16 cellular contexts compared by ENCODE assay signal in the genomic region with DNA sequence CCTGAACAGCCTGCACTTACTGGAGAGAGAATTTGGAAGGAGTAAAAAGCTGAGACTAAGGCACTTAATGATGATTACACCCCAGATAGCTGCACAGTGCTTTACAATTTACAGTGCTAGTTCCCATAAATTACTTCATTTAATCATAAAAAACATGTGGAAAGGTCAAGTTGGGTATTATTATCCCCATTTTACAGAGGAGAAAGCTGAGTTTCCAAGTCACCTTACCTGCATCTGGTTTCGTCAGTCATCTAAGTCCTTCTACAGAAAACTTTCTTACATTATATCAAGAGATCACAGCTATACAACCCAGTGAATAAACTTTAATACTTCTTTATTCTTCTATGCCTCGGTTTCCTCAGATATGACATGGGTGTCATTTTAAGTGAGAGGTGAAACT. TPM values are rescaled to one million over a fixed set of nuclear protein-coding genes. Genes with fewer than 3 reads are reported as not detected.
DNase-seq lines count a peak whose midpoint lies in the region; ATAC-seq and TF ChIP-seq lines count a peak whose summit lies in the region.
"Had no signal": no experiment of that assay in that cellular context is flagged by ENCODE, and none has a peak within 500 bp of the region (broad histone marks: within the 10 kb centered on the region; RNA-seq: fewer than 3 reads in every experiment).

No MANE protein-coding gene starts in this region.

- H2AFZ ChIP-seq in SK-N-SH (ENCODE audit: low read depth) (no peak overlapping the region), mesenchymal stem cell (ENCODE audit: low read depth, low read length) (no peak overlapping the region)

- CTCF ChIA-PET in SK-N-SH (lab: Yijun Ruan, JAX), result interaction anchor here (0.7 kb wide), 1 partner anchor 862 kb away, joined by 3 read pairs; no protein-coding TSS in a partner anchor
- CTCF ChIA-PET in HEK293T (lab: Yijun Ruan, JAX), result interaction anchor here (0.6 to 0.8 kb wide), 2 partner anchors 189 to 746 kb away, joined by 3 read pairs; no protein-coding TSS in a partner anchor

- no peak for ATAC-seq in SK-N-SH treated with all-trans-retinoic acid at 6 μM for 48 hours
- ATAC-seq: K562 had no signal

- peaks cover 80% of the 10 kb centered on the region for H3K79me2 ChIP-seq in SK-N-SH (ENCODE audit: insufficient read depth)

- no peak overlapping the region for H3K23ac ChIP-seq in mesenchymal stem cell (ENCODE audit: low read length in 2 of 2)

- 87% methylated on average over 2 of the region's 2 CpGs for WGBS in SK-N-SH (ENCODE audit: low lambda C conversion rate)
- WGBS in mesenchymal stem cell, result 92% methylated on average over 2 of the region's 2 CpGs

- no peak overlapping the region for H2BK15ac ChIP-seq in mesenchymal stem cell (ENCODE audit: low read depth, poor library complexity, severe bottlenecking)

- no peak overlapping the region for H2BK120ac ChIP-seq in mesenchymal stem cell (ENCODE audit: low read depth, low read length)

- peak overlapping the region in 1 of 2 experiments; percentile 80 for H3K18ac ChIP-seq in mesenchymal stem cell (ENCODE audit: low read depth in 1 of 2, low read length in 2 of 2)

- H3K4me3 ChIP-seq in SK-N-SH (ENCODE audit: low read depth in 2 of 2, low read length in 1 of 2) (peak overlapping the region in 1 of 2 experiments; percentile 98; a peak in 1 of 4 replicates), mesenchymal stem cell (ENCODE audit: insufficient read depth in 1 of 2, low read depth in 1 of 2, low read length in 2 of 2) (no peak overlapping the region)
- H3K4me3 ChIP-seq: adrenal gland, K562 had no signal

- no peak overlapping the region for H2AK5ac ChIP-seq in mesenchymal stem cell (ENCODE audit: low read length, severe bottlenecking)

- H3K4me1 ChIP-seq in SK-N-SH (ENCODE audit: control insufficient read depth in 1 of 2, insufficient read depth in 2 of 2, low read depth in 1 of 2, low read length in 1 of 2), result peaks cover 0 to 33% of the 10 kb centered on the region in 2 experiments; a peak in 3 of 4 replicates
- H3K4me1 ChIP-seq in mesenchymal stem cell (ENCODE audit: control insufficient read depth, insufficient read depth, low read depth, low read length), result peaks cover 3% of the 10 kb centered on the region

- peaks cover 2% of the 10 kb centered on the region for H3K79me1 ChIP-seq in mesenchymal stem cell (replicated peaks; ENCODE audit: low read length, poor library complexity, severe bottlenecking)

- H3K4me2 ChIP-seq in SK-N-SH (peak overlapping the region; percentile 90; the same call in 1 of the 2 replicates), mesenchymal stem cell (ENCODE audit: low read length, poor library complexity, severe bottlenecking) (peak overlapping the region; percentile 57)

- H2BK5ac ChIP-seq in mesenchymal stem cell (ENCODE audit: low read depth, low read length, poor library complexity, severe bottlenecking), result no peak overlapping the region

- H4K8ac ChIP-seq in mesenchymal stem cell (ENCODE audit: low read length), result no peak overlapping the region

- no peak for TF ChIP-seq EP300 in SK-N-SH (IDR thresholded peaks at IDR 0.05; ENCODE audit: borderline replicate concordance in 1 of 2, low read depth in 1 of 2, low read length in 1 of 2)

- H3F3A ChIP-seq in SK-N-SH (replicated peaks; ENCODE audit: insufficient read depth), result peaks cover 21% of the 10 kb centered on the region

- no peaks in the 10 kb centered on the region for H3K9me3 ChIP-seq in SK-N-SH
- H3K9me3 ChIP-seq in mesenchymal stem cell (ENCODE audit: control insufficient read depth, low read length), result no peaks in the 10 kb centered on the region
- H3K9me3 ChIP-seq: adrenal gland had no signal

- H3K4ac ChIP-seq in mesenchymal stem cell (ENCODE audit: low read depth in 1 of 2, low read length in 2 of 2), result no peak overlapping the region

- no peak overlapping the region for H3K14ac ChIP-seq in mesenchymal stem cell (ENCODE audit: low read length in 2 of 2)

- H4K20me1 ChIP-seq in SK-N-SH (ENCODE audit: insufficient read depth), result peaks cover 19% of the 10 kb centered on the region; the same call in 1 of the 2 replicates

- DNase-seq in SK-N-SH (no peak), caudate nucleus (lab: John Stamatoyannopoulos, UW) (no peak), mesenchymal stem cell (no peak), superior temporal gyrus (ENCODE audit: extremely low spot score) (peak; percentile 64), HEK293T (ENCODE audit: extremely low spot score) (no peak), activated T-cell treated with anti-CD3 and anti-CD28 coated beads for 4 hours (no peak), NCI-H345 (lab: John Stamatoyannopoulos, UW) (no peak)
- DNase-seq: 8988T; activated CD4-positive, alpha-beta memory T cell treated with anti-CD3 and anti-CD28 coated beads, Interleukin-2, amount 10 ng/mL, durations not matched to agents 7 days and 5 days; adrenal gland; NCI-H2107; stimulated activated CD4-positive, alpha-beta T cell treated with anti-CD3 and anti-CD28 coated beads, Interleukin-4, amount 100 ng/mL, for 24 hours; trophoblast cell had no signal

- peak overlapping the region in 1 of 2 experiments; percentile 71 for H2BK12ac ChIP-seq in mesenchymal stem cell (ENCODE audit: low read length in 2 of 2)

- TF ChIP-seq CTCF in SK-N-SH (IDR thresholded peaks at IDR 0.05), result no peak

- H4K91ac ChIP-seq in mesenchymal stem cell (ENCODE audit: low read length), result no peak overlapping the region

- no peaks in the 10 kb centered on the region for H3K9me2 ChIP-seq in SK-N-SH

- POLR2A ChIA-PET in SK-N-SH (lab: Yijun Ruan, JAX), result no interaction called here
- POLR2A ChIA-PET in HEK293T (lab: Yijun Ruan, JAX), result no interaction called here

- H3K9ac ChIP-seq in SK-N-SH, result no peak overlapping the region
- H3K9ac ChIP-seq in mesenchymal stem cell (ENCODE audit: low read length), result no peak overlapping the region

- H3K27ac ChIP-seq in SK-N-SH (ENCODE audit: low read depth in 2 of 2, low read length in 1 of 2) (no peak overlapping the region), caudate nucleus (ENCODE audit: low read depth, low read length) (peak overlapping the region; percentile 6), mesenchymal stem cell (ENCODE audit: low read length, poor library complexity, severe bottlenecking) (no peak overlapping the region)
- H3K27ac ChIP-seq: adrenal gland, RWPE1 had no signal

- H3K36me3 ChIP-seq in SK-N-SH (replicated peaks in 1 of 2; ENCODE audit: control insufficient read depth in 1 of 2, insufficient read depth in 2 of 2, low read length in 1 of 2), result no peaks in the 10 kb centered on the region
- H3K36me3 ChIP-seq in mesenchymal stem cell (ENCODE audit: control insufficient read depth in 1 of 2, insufficient read depth in 2 of 2, low read depth in 1 of 2, low read length in 2 of 2), result no peaks in the 10 kb centered on the region
- H3K36me3 ChIP-seq: adrenal gland had no signal

- no peak for TF ChIP-seq RAD21 in SK-N-SH (IDR thresholded peaks at IDR 0.05; ENCODE audit: low read length)

- H3K27me3 ChIP-seq in SK-N-SH (ENCODE audit: insufficient read depth) (no peaks in the 10 kb centered on the region), mesenchymal stem cell (ENCODE audit: control insufficient read depth in 1 of 2, insufficient read depth in 1 of 2, low read length in 2 of 2) (no peaks in the 10 kb centered on the region)
- H3K27me3 ChIP-seq: adrenal gland had no signal

TF ChIP-seq in SK-N-SH, 30 proteins besides CTCF, POLR2A, EP300 and RAD21 (continues in another document):
- no peak for TF ChIP-seq IRF3 (IDR thresholded peaks at IDR 0.05; ENCODE audit: low read depth, low read length)
- no peak for TF ChIP-seq SIN3A (IDR thresholded peaks at IDR 0.05; ENCODE audit: borderline replicate concordance, low read depth, low read length)
- TF ChIP-seq RXRA (IDR thresholded peaks at IDR 0.05; ENCODE audit: borderline replicate concordance, low read depth), result no peak

TF ChIP-seq in SK-N-SH treated with all-trans-retinoic acid at 6 μM for 48 hours, 23 proteins besides CTCF, POLR2A, EP300 and RAD21 (continues in another document):
- no peak for TF ChIP-seq TCF4 (CRISPR knock-in tag; IDR thresholded peaks at IDR 0.05; ENCODE audit: borderline replicate concordance)
- TF ChIP-seq ZFP3 (CRISPR knock-in tag; IDR thresholded peaks at IDR 0.05), result no peak
- TF ChIP-seq SNAI2 (CRISPR knock-in tag; IDR thresholded peaks at IDR 0.05), result no peak
- TF ChIP-seq ARNTL (CRISPR knock-in tag; IDR thresholded peaks at IDR 0.05; ENCODE audit: borderline replicate concordance, low read depth), result no peak
- no peak for TF ChIP-seq TOX (CRISPR knock-in tag; IDR thresholded peaks at IDR 0.05; ENCODE audit: borderline replicate concordance)
- no peak for TF ChIP-seq GLIS3 (CRISPR knock-in tag; IDR thresholded peaks at IDR 0.05)
- TF ChIP-seq PPARA (CRISPR knock-in tag; IDR thresholded peaks at IDR 0.05; ENCODE audit: borderline replicate concordance), result no peak

TF ChIP-seq in HEK293T, 16 proteins besides CTCF, POLR2A, EP300 and RAD21:
- TF ChIP-seq ELF4 (IDR thresholded peaks at IDR 0.05) (no peak), NFRKB (IDR thresholded peaks at IDR 0.05) (no peak), FOXA1 (IDR thresholded peaks at IDR 0.05) (no peak), BHLHE40 (IDR thresholded peaks at IDR 0.05; ENCODE audit: borderline replicate concordance) (no peak), HDGF (IDR thresholded peaks at IDR 0.05; ENCODE audit: borderline replicate concordance) (no peak), ZNF384 (IDR thresholded peaks at IDR 0.05) (no peak)

RNA-seq across cellular contexts. Expression of gene PTPRK, which starts 3.3 kb away (rescaled TPM):
- 8.0 and 9.5 TPM in 2 replicates for polyA plus RNA-seq in SK-N-SH (2012; rRNA removed)
- 12.3 and 14.5 TPM in 2 replicates for polyA plus RNA-seq in SK-N-SH (2012; cell fraction: cytosol; rRNA removed)
- polyA plus RNA-seq in SK-N-SH (2012; cell fraction: nucleus; rRNA removed), result 8.9 and 10.3 TPM in 2 replicates
- 48.5 TPM for polyA plus RNA-seq in mesenchymal stem cell (2013, experiment 1 of 2)
- 49.0 TPM for polyA plus RNA-seq in mesenchymal stem cell (2013, experiment 2 of 2)
- polyA plus RNA-seq: K562 had no signal
